1 cellular context compared by ENCODE assay signal in genomic region chr7:27099224-27099838, GRCh38.
TF ChIP-seq lines count a peak whose summit lies in the region.

No MANE protein-coding gene starts in this region.

TF ChIP-seq in IMR-90, 13 proteins besides CTCF, POLR2A, EP300 and RAD21 (continued from another document):
- TF ChIP-seq RCOR1 (IDR thresholded peaks at IDR 0.05; ENCODE audit: insufficient replicate concordance, low read length): no peak
- no peak for TF ChIP-seq MAFK (IDR thresholded peaks at IDR 0.05; ENCODE audit: low read depth, low read length)
- no peak for TF ChIP-seq BHLHE40 (IDR thresholded peaks at IDR 0.05; ENCODE audit: low read depth, low read length)
- TF ChIP-seq SMC3 (IDR thresholded peaks at IDR 0.05; ENCODE audit: low read depth, low read length): no peak
- no peak for TF ChIP-seq USF2 (IDR thresholded peaks at IDR 0.05; ENCODE audit: low read depth, low read length)
- TF ChIP-seq NFE2L2 (IDR thresholded peaks at IDR 0.05; ENCODE audit: low read depth, low read length): no peak
- TF ChIP-seq RFX5 (IDR thresholded peaks at IDR 0.05; ENCODE audit: low read depth, low read length): no peak
- TF ChIP-seq MXI1 (IDR thresholded peaks at IDR 0.05; ENCODE audit: borderline replicate concordance, low read depth, low read length): no peak
- TF ChIP-seq CHD1 (IDR thresholded peaks at IDR 0.05; ENCODE audit: low read depth, low read length): no peak; the same call in 1 of the 2 replicates
- no peak for TF ChIP-seq ELK1 (IDR thresholded peaks at IDR 0.05; ENCODE audit: borderline replicate concordance, low read depth, low read length)
- no peak for TF ChIP-seq FOS (IDR thresholded peaks at IDR 0.05; ENCODE audit: low read depth, low read length)
- no peak for TF ChIP-seq CEBPB (IDR thresholded peaks at IDR 0.05; ENCODE audit: low read depth, low read length)
